In genomic region chr15:34248190-34248589, GRCh38 we compare ENCODE assay signal across 16 cellular contexts.
"Had no signal": no experiment of that assay in that cellular context is flagged by ENCODE, and none has a peak within 500 bp of the region (broad histone marks: within the 10 kb centered on the region; RNA-seq: fewer than 3 reads in every experiment).

No MANE protein-coding gene starts in this region.

- H3K9me3 Mint-ChIP-seq: endodermal cell, naive B cell, nephron, type B pancreatic cell had no signal

- DNase-seq: effector CD4-positive, alpha-beta T cell; endodermal cell; foreskin melanocyte; head of caudate nucleus; kidney glomerular epithelial cell; mesendoderm; naive B cell; spleen; stimulated activated CD4-positive, alpha-beta T cell treated with anti-CD3 and anti-CD28 coated beads, Interleukin-15, amount 100 ng/mL, for 24 hours; stimulated activated CD4-positive, alpha-beta T cell treated with anti-CD3 and anti-CD28 coated beads, Interleukin-1b, Interleukin-23, amount 100 ng/mL, for 48 hours; stimulated activated CD4-positive, alpha-beta T cell treated with anti-CD3 and anti-CD28 coated beads, Interleukin-4, amount 100 ng/mL, for 24 hours; stimulated activated naive CD4-positive, alpha-beta T cell; thyroid gland had no signal

- H3K27me3 Mint-ChIP-seq: naive B cell, type B pancreatic cell had no signal

- ATAC-seq: sciatic nerve had no signal

- H3K27ac Mint-ChIP-seq: endodermal cell, nephron, type B pancreatic cell had no signal

- H3K4me3 Mint-ChIP-seq: endodermal cell, naive B cell, nephron, type B pancreatic cell had no signal

- H3K36me3 Mint-ChIP-seq: type B pancreatic cell had no signal

- H3K4me1 Mint-ChIP-seq: endodermal cell, nephron had no signal
